ENCODE assay signal across 16 cellular contexts in the genomic region with DNA sequence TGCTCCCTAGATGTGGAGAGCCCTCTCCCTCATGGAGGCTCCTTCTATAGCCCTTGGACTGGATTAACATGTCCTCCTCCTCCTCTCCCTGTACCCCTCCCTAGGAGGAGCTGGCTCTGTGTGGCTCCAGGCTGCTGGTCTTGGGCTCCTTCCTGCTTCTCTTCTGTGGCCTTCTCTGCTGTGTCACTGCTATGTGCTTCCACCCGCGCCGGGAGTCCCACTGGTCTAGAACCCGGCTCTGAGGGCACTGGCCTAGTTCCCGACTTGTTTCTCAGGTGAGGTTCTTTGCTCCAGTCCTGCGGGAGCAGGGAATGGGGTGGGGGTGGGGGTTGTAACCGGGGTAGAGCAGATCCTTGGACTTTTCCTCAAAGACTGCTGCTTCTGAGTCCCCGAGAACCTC. TPM values are rescaled to one million over a fixed set of nuclear protein-coding genes. Genes with fewer than 3 reads are reported as not detected.
"Had no signal": no experiment of that assay in that cellular context is flagged by ENCODE, and none has a peak within 500 bp of the region (broad histone marks: within the 10 kb centered on the region; RNA-seq: fewer than 3 reads in every experiment).

No MANE protein-coding gene starts in this region.

- ATAC-seq: esophagus mucosa; gastrocnemius medialis; heart right ventricle; natural killer cell; psoas muscle; sciatic nerve; stimulated activated naive CD8-positive, alpha-beta T cell treated with anti-CD3 and anti-CD28 coated beads, Interleukin-15, Interleukin-2, amounts not matched to agents 100 U/mL and 50 U/mL, for 24 hours had no signal

- H3K27ac Mint-ChIP-seq: mesothelial cell of epicardium, type B pancreatic cell had no signal

- H3K4me3 Mint-ChIP-seq: mesothelial cell of epicardium, natural killer cell, type B pancreatic cell had no signal

- DNase-seq: effector memory CD4-positive, alpha-beta T cell; gastrocnemius medialis; heart right ventricle; hypothalamus; kidney glomerular epithelial cell; natural killer cell; psoas muscle; stimulated activated CD4-positive, alpha-beta T cell treated with anti-CD3 and anti-CD28 coated beads, Interleukin-2, amount 100 ng/mL, for 24 hours; stimulated activated CD4-positive, alpha-beta T cell treated with anti-CD3 and anti-CD28 coated beads, Interleukin-4, amount 100 ng/mL, for 4 hours; stimulated activated naive CD8-positive, alpha-beta T cell treated with anti-CD3 and anti-CD28 coated beads, Interleukin-15, Interleukin-2, amounts not matched to agents 100 U/mL and 50 U/mL, for 24 hours; thyroid gland had no signal

- H3K27me3 Mint-ChIP-seq: type B pancreatic cell had no signal

- H3K9me3 Mint-ChIP-seq: natural killer cell had no signal

RNA-seq across cellular contexts. Expression of a gene that starts 39.5 kb away (rescaled TPM):
- total RNA-seq: gastrocnemius medialis, myocyte, natural killer cell had no signal
